ENCODE assay signal across 18 cellular contexts in the genomic region with DNA sequence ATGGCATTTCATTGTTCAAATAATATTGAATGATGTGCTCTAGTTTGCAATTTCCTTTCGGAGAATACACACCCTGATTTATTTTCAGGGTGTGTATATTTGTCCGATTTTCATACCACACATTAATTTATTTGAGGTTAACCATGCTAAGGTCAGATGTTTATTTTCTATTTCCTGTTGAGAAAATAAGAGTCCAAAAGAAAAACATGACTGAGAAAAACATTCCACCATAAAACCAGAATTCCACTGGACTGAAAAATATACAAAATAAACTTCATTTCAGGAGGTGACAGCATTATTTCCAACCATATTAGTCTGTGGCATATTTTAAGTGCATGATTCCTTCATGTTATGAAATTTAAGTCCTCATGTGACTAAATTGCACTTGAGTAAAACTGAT.
DNase-seq lines count a peak whose midpoint lies in the region; ATAC-seq and TF ChIP-seq lines count a peak whose summit lies in the region.
"Had no signal": no experiment of that assay in that cellular context is flagged by ENCODE, and none has a peak within 500 bp of the region (broad histone marks: within the 10 kb centered on the region; RNA-seq: fewer than 3 reads in every experiment).

No MANE protein-coding gene starts in this region.

- ATAC-seq in esophagus mucosa, result no peak

- H3K4me1 Mint-ChIP-seq in nephron, result peaks cover 71% of the 10 kb centered on the region
- H3K4me1 Mint-ChIP-seq: activated B cell treated with CpG ODN at 0.5 μM for 24 hours had no signal

- WGBS in esophagus squamous epithelium, 2 donors, result 49 to 51% methylated on average over 2 of the region's 2 CpGs
- 26% methylated on average over 2 of the region's 2 CpGs for WGBS in tibial nerve, 2 donors

- H3K36me3 ChIP-seq in esophagus squamous epithelium, result no peaks in the 10 kb centered on the region
- no peaks in the 10 kb centered on the region for H3K36me3 ChIP-seq in tibial nerve
- H3K36me3 ChIP-seq: prostate gland had no signal

- H3K27ac ChIP-seq in esophagus squamous epithelium (peak overlapping the region in 3 of 4 donors; percentile 55 to 89 (median 67)), tibial nerve (peak overlapping the region in 3 of 4 donors; percentile 52 to 79 (median 76))

- TF ChIP-seq CTCF in esophagus squamous epithelium (IDR thresholded peaks at IDR 0.05), result no peak
- no peak for TF ChIP-seq CTCF in nephron (IDR thresholded peaks at IDR 0.05; ENCODE audit: unreplicated experiment in 3 of 3)
- no peak for TF ChIP-seq CTCF in tibial nerve (IDR thresholded peaks at IDR 0.05)

- H3K9me3 Mint-ChIP-seq in nephron, result peaks cover 5% of the 10 kb centered on the region
- H3K9me3 Mint-ChIP-seq: activated B cell treated with CpG ODN at 0.5 μM for 24 hours had no signal

- H3K4me3 ChIP-seq in esophagus squamous epithelium (no peak overlapping the region), tibial nerve (no peak overlapping the region)
- H3K4me3 ChIP-seq: prostate gland had no signal

- no peaks in the 10 kb centered on the region for H3K27me3 ChIP-seq in esophagus squamous epithelium
- H3K27me3 ChIP-seq in tibial nerve, result no peaks in the 10 kb centered on the region

- H3K4me1 ChIP-seq in esophagus squamous epithelium (peaks cover 0 to 32% (median 5%) of the 10 kb centered on the region in 3 donors), tibial nerve (peaks cover 0 to 46% (median 16%) of the 10 kb centered on the region in 4 donors)

- intact Hi-C loops in esophagus squamous epithelium (cut with DNase I), result no loop called here

- H3K9me3 ChIP-seq in esophagus squamous epithelium (no peaks in the 10 kb centered on the region), tibial nerve (no peaks in the 10 kb centered on the region)
- H3K9me3 ChIP-seq: prostate gland had no signal

- no peak overlapping the region for H3K4me3 Mint-ChIP-seq in nephron
- H3K4me3 Mint-ChIP-seq: activated B cell treated with CpG ODN at 0.5 μM for 24 hours, B cell had no signal

- peak; percentile 55 for DNase-seq in M059J (ENCODE audit: low read depth)
- no peak for DNase-seq in esophagus squamous epithelium (lab: John Stamatoyannopoulos, UW)
- DNase-seq in tibial nerve (ENCODE audit: low spot score in 2 of 2), result no peak
- no peak for DNase-seq in stimulated activated CD4-positive, alpha-beta T cell treated with anti-CD3 and anti-CD28 coated beads, Interleukin-2, amount 100 ng/mL, for 24 hours
- DNase-seq in NOMO-1 (lab: John Stamatoyannopoulos, UW; ENCODE audit: unreplicated experiment in 2 of 2), result no peak
- no peak for DNase-seq in COLO668 (lab: John Stamatoyannopoulos, UW; ENCODE audit: unreplicated experiment)
- DNase-seq: activated B cell treated with CpG ODN at 0.5 μM for 24 hours; DMS 273 treated with DMSO at 0.1 percent for 48 hours; islet precursor cell; NCI-H2081 treated with DMSO at 0.1 percent for 48 hours; NCI-H82; RPMI8226; stimulated activated CD4-positive, alpha-beta T cell treated with anti-CD3 and anti-CD28 coated beads, Interleukin-2, amount 100 ng/mL, for 48 hours; stimulated activated CD8-positive, alpha-beta memory T cell treated with anti-CD3 and anti-CD28 coated beads, Interleukin-4, amount 100 ng/mL, for 48 hours had no signal

- H3K36me3 Mint-ChIP-seq in nephron (ENCODE audit: low read depth), result peaks cover 18% of the 10 kb centered on the region

- H3K27me3 Mint-ChIP-seq in nephron (ENCODE audit: low read depth), result no peaks in the 10 kb centered on the region

- peak overlapping the region; percentile 73 to 95 (median 84) for H3K27ac Mint-ChIP-seq in nephron
- H3K27ac Mint-ChIP-seq: activated B cell treated with CpG ODN at 0.5 μM for 24 hours, B cell had no signal

- no peak for TF ChIP-seq EP300 in tibial nerve (IDR thresholded peaks at IDR 0.05)

- TF ChIP-seq POLR2A in esophagus squamous epithelium (IDR thresholded peaks at IDR 0.05) (no peak), tibial nerve (IDR thresholded peaks at IDR 0.05) (no peak)
